In the genomic region with DNA sequence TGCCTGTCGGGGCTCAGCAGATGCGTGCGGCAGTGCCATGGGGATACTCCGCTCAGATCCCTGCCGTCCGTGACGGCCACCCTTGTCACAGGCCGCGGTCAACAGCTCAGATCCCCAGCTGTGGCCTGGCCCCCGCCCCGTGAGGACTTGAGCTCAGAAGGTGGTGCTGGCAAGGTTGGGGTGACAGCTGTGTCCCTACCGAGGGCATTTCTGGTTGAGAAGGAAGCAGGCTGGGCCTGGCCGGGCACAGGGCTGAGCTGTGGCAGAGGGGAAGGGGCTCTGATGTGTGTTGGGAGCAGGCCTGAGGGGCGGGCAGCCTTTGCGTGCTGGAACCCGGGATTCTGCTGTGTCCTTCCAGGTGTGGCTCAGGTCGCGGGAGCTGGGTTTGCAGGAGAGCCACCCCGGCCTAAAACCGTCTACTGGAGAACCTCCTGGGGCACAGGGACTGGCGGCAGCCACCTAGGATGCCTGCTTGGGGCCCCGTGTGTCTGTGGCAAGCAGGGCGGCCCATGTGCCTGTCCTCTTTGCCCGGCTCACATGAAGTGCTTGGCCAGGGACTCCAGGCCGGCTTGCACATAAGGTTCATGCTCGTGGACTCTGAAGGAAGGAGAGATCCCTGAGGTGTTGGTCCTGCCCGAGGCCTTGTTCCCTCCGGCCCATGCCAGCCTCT, we compare ENCODE assay signal across 1 cellular context.
TF ChIP-seq lines count a peak whose summit lies in the region.

No MANE protein-coding gene starts in this region.

TF ChIP-seq in K562, 482 proteins besides CTCF, POLR2A, EP300 and RAD21:
- no peak for TF ChIP-seq HIVEP1 (CRISPR knock-in tag; IDR thresholded peaks at IDR 0.05)
- no peak for TF ChIP-seq ZBTB7A (IDR thresholded peaks at IDR 0.05; ENCODE audit: borderline replicate concordance, control insufficient read depth, low read depth, low read length)
- peak; percentile 41; the same call in 1 of the 2 replicates for TF ChIP-seq RBFOX2 (IDR thresholded peaks at IDR 0.05; ENCODE audit: low read depth, low read length)
- TF ChIP-seq POLR2G (IDR thresholded peaks at IDR 0.05; ENCODE audit: low read depth, low read length): peak; percentile 39
- no peak for TF ChIP-seq KLF6 (CRISPR knock-in tag; IDR thresholded peaks at IDR 0.05; ENCODE audit: borderline replicate concordance)
- TF ChIP-seq KAT2B (IDR thresholded peaks at IDR 0.05; ENCODE audit: low read depth, low read length): no peak
- TF ChIP-seq, protein P1, sequence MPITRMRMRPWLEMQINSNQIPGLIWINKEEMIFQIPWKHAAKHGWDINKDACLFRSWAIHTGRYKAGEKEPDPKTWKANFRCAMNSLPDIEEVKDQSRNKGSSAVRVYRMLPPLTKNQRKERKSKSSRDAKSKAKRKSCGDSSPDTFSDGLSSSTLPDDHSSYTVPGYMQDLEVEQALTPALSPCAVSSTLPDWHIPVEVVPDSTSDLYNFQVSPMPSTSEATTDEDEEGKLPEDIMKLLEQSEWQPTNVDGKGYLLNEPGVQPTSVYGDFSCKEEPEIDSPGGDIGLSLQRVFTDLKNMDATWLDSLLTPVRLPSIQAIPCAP (CRISPR knock-in tag; IDR thresholded peaks at IDR 0.05; ENCODE audit: borderline replicate concordance): no peak
- no peak for TF ChIP-seq GABPB2 (CRISPR knock-in tag; conservative IDR thresholded peaks at IDR 0.05)
- no peak for TF ChIP-seq ZNF23 (CRISPR knock-in tag; IDR thresholded peaks at IDR 0.05)
- no peak for TF ChIP-seq SOX6 (IDR thresholded peaks at IDR 0.05)
- TF ChIP-seq, protein P2, sequence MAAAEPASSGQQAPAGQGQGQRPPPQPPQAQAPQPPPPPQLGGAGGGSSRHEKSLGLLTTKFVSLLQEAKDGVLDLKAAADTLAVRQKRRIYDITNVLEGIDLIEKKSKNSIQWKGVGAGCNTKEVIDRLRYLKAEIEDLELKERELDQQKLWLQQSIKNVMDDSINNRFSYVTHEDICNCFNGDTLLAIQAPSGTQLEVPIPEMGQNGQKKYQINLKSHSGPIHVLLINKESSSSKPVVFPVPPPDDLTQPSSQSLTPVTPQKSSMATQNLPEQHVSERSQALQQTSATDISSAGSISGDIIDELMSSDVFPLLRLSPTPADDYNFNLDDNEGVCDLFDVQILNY (CRISPR knock-in tag; IDR thresholded peaks at IDR 0.05): no peak
- TF ChIP-seq MAFK (IDR thresholded peaks at IDR 0.05; ENCODE audit: low read length): no peak
- no peak for TF ChIP-seq ZNF212 (CRISPR knock-in tag; IDR thresholded peaks at IDR 0.05)
- TF ChIP-seq ASH1L (IDR thresholded peaks at IDR 0.05; ENCODE audit: borderline replicate concordance, low read depth, partially characterized antibody): no peak
- TF ChIP-seq CCNT2 (IDR thresholded peaks at IDR 0.05; ENCODE audit: borderline replicate concordance, extremely low read depth, insufficient read length, low read depth, low read length): no peak
TF ChIP-seq in K562: peak in this region for 2.
